Comparison of ENCODE assay signal across 1 cellular context in the genomic region with DNA sequence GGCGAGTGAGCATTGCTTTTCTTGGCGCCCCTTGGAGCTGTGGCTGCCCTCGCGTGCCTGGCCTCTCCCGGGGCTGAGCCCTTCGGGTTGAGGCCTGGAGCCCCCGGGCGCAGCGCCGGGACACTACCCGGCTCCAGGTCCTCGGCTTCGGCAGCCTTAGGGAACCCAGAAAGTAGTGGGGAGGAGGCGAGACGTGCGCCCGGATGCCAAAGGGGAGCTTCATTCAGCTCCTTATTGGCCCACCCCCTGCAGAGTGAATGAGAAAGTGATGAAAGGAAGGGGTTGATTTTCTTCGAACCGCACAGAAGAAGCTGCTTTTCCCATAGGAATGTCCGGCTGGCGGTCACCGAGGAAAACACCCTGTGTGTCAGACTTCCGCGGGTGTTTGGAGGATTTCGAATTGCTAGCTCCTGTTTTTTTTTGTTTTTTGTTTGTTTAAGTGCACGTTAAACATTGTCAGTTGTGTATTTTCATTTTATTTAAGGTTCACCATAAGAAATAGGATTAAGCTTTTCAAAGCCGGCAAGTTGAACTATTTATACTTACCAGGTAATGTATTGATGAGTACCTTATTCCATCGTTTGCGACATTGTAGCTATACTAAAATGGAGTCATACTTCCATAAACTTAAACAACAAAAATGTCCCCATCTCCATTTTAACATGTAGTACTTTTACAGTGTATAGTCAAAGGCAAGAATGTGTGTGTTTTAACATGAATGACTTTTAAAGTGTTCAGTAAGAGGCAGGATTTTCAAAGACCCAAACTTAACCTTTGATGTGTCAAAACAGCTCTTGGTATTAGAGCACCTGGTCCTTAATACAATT.
TF ChIP-seq lines count a peak whose summit lies in the region.

No MANE protein-coding gene starts in this region.

TF ChIP-seq in GM12878, 131 proteins besides CTCF, POLR2A, EP300 and RAD21 (continues in another document):
- no peak; the same call in 1 of the 2 replicates for TF ChIP-seq RELB (IDR thresholded peaks at IDR 0.05; ENCODE audit: low read depth)
- TF ChIP-seq YBX1 (IDR thresholded peaks at IDR 0.05) = no peak
- no peak for TF ChIP-seq BCL11A (IDR thresholded peaks at IDR 0.05; ENCODE audit: low read depth, low read length)
- TF ChIP-seq RBBP5 (conservative IDR thresholded peaks at IDR 0.05) = no peak
- TF ChIP-seq, protein P1, sequence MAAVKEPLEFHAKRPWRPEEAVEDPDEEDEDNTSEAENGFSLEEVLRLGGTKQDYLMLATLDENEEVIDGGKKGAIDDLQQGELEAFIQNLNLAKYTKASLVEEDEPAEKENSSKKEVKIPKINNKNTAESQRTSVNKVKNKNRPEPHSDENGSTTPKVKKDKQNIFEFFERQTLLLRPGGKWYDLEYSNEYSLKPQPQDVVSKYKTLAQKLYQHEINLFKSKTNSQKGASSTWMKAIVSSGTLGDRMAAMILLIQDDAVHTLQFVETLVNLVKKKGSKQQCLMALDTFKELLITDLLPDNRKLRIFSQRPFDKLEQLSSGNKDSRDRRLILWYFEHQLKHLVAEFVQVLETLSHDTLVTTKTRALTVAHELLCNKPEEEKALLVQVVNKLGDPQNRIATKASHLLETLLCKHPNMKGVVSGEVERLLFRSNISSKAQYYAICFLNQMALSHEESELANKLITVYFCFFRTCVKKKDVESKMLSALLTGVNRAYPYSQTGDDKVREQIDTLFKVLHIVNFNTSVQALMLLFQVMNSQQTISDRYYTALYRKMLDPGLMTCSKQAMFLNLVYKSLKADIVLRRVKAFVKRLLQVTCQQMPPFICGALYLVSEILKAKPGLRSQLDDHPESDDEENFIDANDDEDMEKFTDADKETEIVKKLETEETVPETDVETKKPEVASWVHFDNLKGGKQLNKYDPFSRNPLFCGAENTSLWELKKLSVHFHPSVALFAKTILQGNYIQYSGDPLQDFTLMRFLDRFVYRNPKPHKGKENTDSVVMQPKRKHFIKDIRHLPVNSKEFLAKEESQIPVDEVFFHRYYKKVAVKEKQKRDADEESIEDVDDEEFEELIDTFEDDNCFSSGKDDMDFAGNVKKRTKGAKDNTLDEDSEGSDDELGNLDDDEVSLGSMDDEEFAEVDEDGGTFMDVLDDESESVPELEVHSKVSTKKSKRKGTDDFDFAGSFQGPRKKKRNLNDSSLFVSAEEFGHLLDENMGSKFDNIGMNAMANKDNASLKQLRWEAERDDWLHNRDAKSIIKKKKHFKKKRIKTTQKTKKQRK (IDR thresholded peaks at IDR 0.05; ENCODE audit: low read depth, low read length) = no peak
- no peak for TF ChIP-seq MEF2B (IDR thresholded peaks at IDR 0.05; ENCODE audit: partially characterized antibody, poor library complexity, severe bottlenecking)
- TF ChIP-seq BACH1 (IDR thresholded peaks at IDR 0.05; ENCODE audit: borderline replicate concordance) = no peak
- TF ChIP-seq USF2 (IDR thresholded peaks at IDR 0.05; ENCODE audit: borderline replicate concordance, low read depth, low read length) = no peak
- TF ChIP-seq BHLHE40 (IDR thresholded peaks at IDR 0.05; ENCODE audit: borderline replicate concordance in 1 of 2, low read depth in 2 of 2, low read length in 1 of 2) = peak; percentile 20 to 74; a peak in 2 of 4 replicates
- no peak for TF ChIP-seq RAD51 (IDR thresholded peaks at IDR 0.05)
- no peak for TF ChIP-seq MYC (IDR thresholded peaks at IDR 0.05; ENCODE audit: insufficient read depth, insufficient read length, insufficient replicate concordance, low read length, severe bottlenecking)
- TF ChIP-seq SREBF1 (IDR thresholded peaks at IDR 0.05; ENCODE audit: low read length) = no peak
- TF ChIP-seq, protein P2, sequence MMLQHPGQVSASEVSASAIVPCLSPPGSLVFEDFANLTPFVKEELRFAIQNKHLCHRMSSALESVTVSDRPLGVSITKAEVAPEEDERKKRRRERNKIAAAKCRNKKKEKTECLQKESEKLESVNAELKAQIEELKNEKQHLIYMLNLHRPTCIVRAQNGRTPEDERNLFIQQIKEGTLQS (IDR thresholded peaks at IDR 0.05; ENCODE audit: borderline replicate concordance, extremely low read depth, low read depth, low read length) = no peak
- 0 out of 2 replicates have a peak, but pooled peaks have one; percentile 58 for TF ChIP-seq MTA3 (IDR thresholded peaks at IDR 0.05; ENCODE audit: borderline replicate concordance, low read length)
- TF ChIP-seq JUNB (IDR thresholded peaks at IDR 0.05) = no peak
- TF ChIP-seq, protein P3, sequence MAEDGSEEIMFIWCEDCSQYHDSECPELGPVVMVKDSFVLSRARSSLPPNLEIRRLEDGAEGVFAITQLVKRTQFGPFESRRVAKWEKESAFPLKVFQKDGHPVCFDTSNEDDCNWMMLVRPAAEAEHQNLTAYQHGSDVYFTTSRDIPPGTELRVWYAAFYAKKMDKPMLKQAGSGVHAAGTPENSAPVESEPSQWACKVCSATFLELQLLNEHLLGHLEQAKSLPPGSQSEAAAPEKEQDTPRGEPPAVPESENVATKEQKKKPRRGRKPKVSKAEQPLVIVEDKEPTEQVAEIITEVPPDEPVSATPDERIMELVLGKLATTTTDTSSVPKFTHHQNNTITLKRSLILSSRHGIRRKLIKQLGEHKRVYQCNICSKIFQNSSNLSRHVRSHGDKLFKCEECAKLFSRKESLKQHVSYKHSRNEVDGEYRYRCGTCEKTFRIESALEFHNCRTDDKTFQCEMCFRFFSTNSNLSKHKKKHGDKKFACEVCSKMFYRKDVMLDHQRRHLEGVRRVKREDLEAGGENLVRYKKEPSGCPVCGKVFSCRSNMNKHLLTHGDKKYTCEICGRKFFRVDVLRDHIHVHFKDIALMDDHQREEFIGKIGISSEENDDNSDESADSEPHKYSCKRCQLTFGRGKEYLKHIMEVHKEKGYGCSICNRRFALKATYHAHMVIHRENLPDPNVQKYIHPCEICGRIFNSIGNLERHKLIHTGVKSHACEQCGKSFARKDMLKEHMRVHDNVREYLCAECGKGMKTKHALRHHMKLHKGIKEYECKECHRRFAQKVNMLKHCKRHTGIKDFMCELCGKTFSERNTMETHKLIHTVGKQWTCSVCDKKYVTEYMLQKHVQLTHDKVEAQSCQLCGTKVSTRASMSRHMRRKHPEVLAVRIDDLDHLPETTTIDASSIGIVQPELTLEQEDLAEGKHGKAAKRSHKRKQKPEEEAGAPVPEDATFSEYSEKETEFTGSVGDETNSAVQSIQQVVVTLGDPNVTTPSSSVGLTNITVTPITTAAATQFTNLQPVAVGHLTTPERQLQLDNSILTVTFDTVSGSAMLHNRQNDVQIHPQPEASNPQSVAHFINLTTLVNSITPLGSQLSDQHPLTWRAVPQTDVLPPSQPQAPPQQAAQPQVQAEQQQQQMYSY (CRISPR knock-in tag; IDR thresholded peaks at IDR 0.05) = no peak
- no peak for TF ChIP-seq EZH2 (IDR thresholded peaks at IDR 0.05; ENCODE audit: borderline replicate concordance, control insufficient read depth, low read depth, low read length)
- no peak for TF ChIP-seq SREBF2 (IDR thresholded peaks at IDR 0.05; ENCODE audit: low read length)
- TF ChIP-seq ZZZ3 (IDR thresholded peaks at IDR 0.05; ENCODE audit: control insufficient read depth, insufficient read length, low read depth) = no peak
- no peak for TF ChIP-seq CBX5 (IDR thresholded peaks at IDR 0.05; ENCODE audit: low read depth)
- no peak for TF ChIP-seq HDGF (IDR thresholded peaks at IDR 0.05)
- TF ChIP-seq WRNIP1 (IDR thresholded peaks at IDR 0.05; ENCODE audit: borderline replicate concordance, low read depth, low read length) = no peak
- no peak for TF ChIP-seq POU2F2 (IDR thresholded peaks at IDR 0.05; ENCODE audit: borderline replicate concordance, low read depth, low read length)
- no peak; the same call in 1 of the 2 replicates for TF ChIP-seq GATAD2B (conservative IDR thresholded peaks at IDR 0.05; ENCODE audit: low read depth)
- TF ChIP-seq ZNF592 (IDR thresholded peaks at IDR 0.05) = no peak
- no peak for TF ChIP-seq NRF1 (conservative IDR thresholded peaks at IDR 0.05; ENCODE audit: low read depth, low read length)
- TF ChIP-seq TARDBP (IDR thresholded peaks at IDR 0.05; ENCODE audit: borderline replicate concordance) = no peak
- TF ChIP-seq NR2C1 (IDR thresholded peaks at IDR 0.05) = no peak
- no peak for TF ChIP-seq RELA (IDR thresholded peaks at IDR 0.05; ENCODE audit: borderline replicate concordance, partially characterized antibody)
- no peak for TF ChIP-seq HSF1 (IDR thresholded peaks at IDR 0.05; ENCODE audit: low read depth, low read length)
- TF ChIP-seq HDAC2 (IDR thresholded peaks at IDR 0.05) = 0 out of 2 replicates have a peak, but pooled peaks have one; percentile 51
- 0 out of 4 replicates have a peak, but pooled peaks of 1 of the 2 experiments have one; percentile 60 for TF ChIP-seq IKZF2 (IDR thresholded peaks at IDR 0.05)
- TF ChIP-seq REST (IDR thresholded peaks at IDR 0.05; ENCODE audit: low read depth, low read length) = no peak
- TF ChIP-seq SUZ12 (IDR thresholded peaks at IDR 0.05; ENCODE audit: unreplicated experiment) = no peak
- TF ChIP-seq RUNX3 (IDR thresholded peaks at IDR 0.05; ENCODE audit: low read length) = 0 out of 2 replicates have a peak, but pooled peaks have one; percentile 15
